Comparison of ENCODE assay signal across 1 cellular context in genomic region chr19:29940971-29941585, GRCh38.
TF ChIP-seq lines count a peak whose summit lies in the region.

No MANE protein-coding gene starts in this region.

TF ChIP-seq in HepG2, 621 proteins besides CTCF, POLR2A, EP300 and RAD21:
- TF ChIP-seq ZNF496 (CRISPR knock-in tag; IDR thresholded peaks at IDR 0.05; ENCODE audit: insufficient replicate concordance) (no peak), JARID2 (CRISPR knock-in tag; IDR thresholded peaks at IDR 0.05; ENCODE audit: insufficient replicate concordance) (no peak), BRF2 (CRISPR knock-in tag; IDR thresholded peaks at IDR 0.05) (no peak), ZNF747 (CRISPR knock-in tag; IDR thresholded peaks at IDR 0.05; ENCODE audit: borderline replicate concordance) (no peak), MIER3 (CRISPR knock-in tag; IDR thresholded peaks at IDR 0.05; ENCODE audit: borderline replicate concordance) (no peak), GPN1 (CRISPR knock-in tag; IDR thresholded peaks at IDR 0.05; ENCODE audit: borderline replicate concordance) (no peak)
TF ChIP-seq in HepG2: peak in this region for 0.
